Comparison of ENCODE assay signal across 8 cellular contexts in the genomic region with DNA sequence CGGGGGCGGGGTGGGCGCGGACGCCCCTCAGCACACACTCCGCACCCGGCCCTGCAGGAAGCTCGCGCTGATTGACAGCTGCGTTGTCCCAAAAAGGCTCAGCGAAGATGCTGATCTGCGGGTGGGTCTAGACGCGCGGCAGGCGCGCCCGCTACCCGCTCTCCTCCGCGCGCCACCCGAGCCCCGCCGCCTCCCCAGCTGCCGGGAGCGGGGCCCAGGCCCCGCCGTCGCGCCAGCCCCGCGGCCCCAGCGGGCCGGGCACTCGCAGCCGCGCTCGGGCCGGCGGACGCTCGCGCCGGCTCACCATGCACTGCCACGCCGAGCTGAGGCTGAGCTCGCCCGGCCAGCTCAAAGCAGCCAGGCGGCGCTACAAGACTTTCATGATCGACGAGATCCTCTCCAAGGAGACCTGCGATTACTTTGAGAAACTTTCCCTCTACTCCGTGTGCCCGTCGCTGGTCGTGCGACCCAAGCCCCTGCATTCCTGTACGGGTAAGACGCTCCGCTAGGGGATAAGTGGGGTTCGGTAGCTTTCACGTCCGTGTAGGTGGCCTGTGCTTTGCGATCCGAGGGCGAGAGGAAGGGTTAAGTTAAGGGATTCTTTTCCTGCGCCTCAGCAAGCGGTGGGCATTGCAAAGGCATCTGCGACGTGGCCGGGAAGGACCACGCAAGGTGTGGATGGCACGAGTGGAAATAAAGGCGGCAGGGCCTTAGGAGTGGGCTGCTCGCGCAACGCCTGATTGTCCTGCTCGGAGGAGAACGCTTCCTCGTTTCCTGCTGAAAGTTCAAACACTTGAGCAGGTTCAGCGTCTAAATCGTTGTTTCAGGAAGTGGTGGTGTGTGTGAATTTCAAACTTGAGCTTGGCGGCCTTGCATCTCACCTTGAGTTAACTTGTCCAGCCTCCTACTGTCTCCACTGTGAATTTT. TPM values are rescaled to one million over a fixed set of nuclear protein-coding genes. Genes with fewer than 3 reads are reported as not detected.
DNase-seq lines count a peak whose midpoint lies in the region; ATAC-seq and TF ChIP-seq lines count a peak whose summit lies in the region.

A gene with protein sequence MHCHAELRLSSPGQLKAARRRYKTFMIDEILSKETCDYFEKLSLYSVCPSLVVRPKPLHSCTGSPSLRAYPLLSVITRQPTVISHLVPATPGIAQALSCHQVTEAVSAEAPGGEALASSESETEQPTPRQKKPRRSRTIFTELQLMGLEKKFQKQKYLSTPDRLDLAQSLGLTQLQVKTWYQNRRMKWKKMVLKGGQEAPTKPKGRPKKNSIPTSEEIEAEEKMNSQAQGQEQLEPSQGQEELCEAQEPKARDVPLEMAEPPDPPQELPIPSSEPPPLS (plus strand): TSS at position 118 of the 927 bp plus-strand sequence. CDS start 188 bp downstream, at position 306.

- peak within 1 kb of the TSS; percentile 53 for H3K4me2 ChIP-seq in KMS-11

- peak within 1 kb of the TSS; percentile 56 for H3K9ac ChIP-seq in KMS-11

- TF ChIP-seq CTCF in KMS-11 (conservative IDR thresholded peaks at IDR 0.05; ENCODE audit: low read depth, low read length) = no peak
- TF ChIP-seq CTCF in foreskin keratinocyte (conservative IDR thresholded peaks at IDR 0.05) = peak; percentile 82
- no peak for TF ChIP-seq CTCF in omental fat pad (IDR thresholded peaks at IDR 0.05)

- H2AFZ ChIP-seq in KMS-11 (ENCODE audit: low read depth) = peak within 1 kb of the TSS; percentile 57

- peak within 1 kb of the TSS; percentile 68 for H3K27ac ChIP-seq in KMS-11
- peak within 1 kb of the TSS; percentile 48 for H3K27ac ChIP-seq in foreskin keratinocyte

- DNase-seq in EH (ENCODE audit: low read depth) = peak; percentile 60
- peak; percentile 16 for DNase-seq in activated CD8-positive, alpha-beta memory T cell treated with anti-CD3 and anti-CD28 coated beads, Interleukin-2, amount 50 U/mL, for 4 hours
- DNase-seq in foreskin keratinocyte = peak; percentile 40 to 71
- no peak for DNase-seq in omental fat pad (ENCODE audit: low spot score)
- DNase-seq in HPDE6-E6E7 (ENCODE audit: extremely low spot score) = no peak
- DNase-seq in SKM-1 (lab: John Stamatoyannopoulos, UW; ENCODE audit: unreplicated experiment) = no peak
- no peak for DNase-seq in T1000 (lab: John Stamatoyannopoulos, UW)

- peaks cover 7% of the 10 kb centered on the region; the same call in 1 of the 2 replicates for H3K79me2 ChIP-seq in KMS-11 (ENCODE audit: insufficient read depth, low read depth)

- H4K20me1 ChIP-seq in KMS-11 (ENCODE audit: insufficient read depth) = no peaks in the 10 kb centered on the region

- H3K4me1 ChIP-seq in KMS-11 (ENCODE audit: low read depth, poor library complexity, severe bottlenecking) (no peaks in the 10 kb centered on the region), foreskin keratinocyte (no peaks in the 10 kb centered on the region)

- no peaks in the 10 kb centered on the region for H3K36me3 ChIP-seq in KMS-11 (ENCODE audit: insufficient read depth)

- ATAC-seq in foreskin keratinocyte (peak; percentile 62), omental fat pad (ENCODE audit: low FRiP score) (peak; percentile 81)

- H3K27me3 ChIP-seq in KMS-11 (ENCODE audit: insufficient read depth, low read depth) (no peaks in the 10 kb centered on the region), foreskin keratinocyte (peaks cover 48% of the 10 kb centered on the region)

- no peak within 1 kb of the TSS for H3K4me3 ChIP-seq in KMS-11 (IDR thresholded peaks at IDR 0.05; ENCODE audit: insufficient read depth, low read depth, low read length)

RNA-seq across cellular contexts. Expression of the gene that starts here (rescaled TPM):
- total RNA-seq in foreskin keratinocyte (0.65 and 1.8 TPM in 2 replicates), omental fat pad (1 to 10 TPM in 1 of 4 donors, not detected in 3; 1.4 TPM)
- polyA plus RNA-seq in foreskin keratinocyte = 1.2 and 2.3 TPM in 2 replicates

Comparison
In these comparisons a context has a peak if more than half of its experiments do, and no peak if none do; other contexts are left out.
1. DNase-seq: peak in EH (single experiment), activated CD8-positive, alpha-beta memory T cell treated with anti-CD3 and anti-CD28 coated beads, Interleukin-2, amount 50 U/mL, for 4 hours (single experiment) and foreskin keratinocyte (2 of 2); none in omental fat pad (single experiment), HPDE6-E6E7 (single experiment), SKM-1 (single experiment) and T1000 (single experiment).